Comparison of ENCODE assay signal across 8 cellular contexts in the genomic region with DNA sequence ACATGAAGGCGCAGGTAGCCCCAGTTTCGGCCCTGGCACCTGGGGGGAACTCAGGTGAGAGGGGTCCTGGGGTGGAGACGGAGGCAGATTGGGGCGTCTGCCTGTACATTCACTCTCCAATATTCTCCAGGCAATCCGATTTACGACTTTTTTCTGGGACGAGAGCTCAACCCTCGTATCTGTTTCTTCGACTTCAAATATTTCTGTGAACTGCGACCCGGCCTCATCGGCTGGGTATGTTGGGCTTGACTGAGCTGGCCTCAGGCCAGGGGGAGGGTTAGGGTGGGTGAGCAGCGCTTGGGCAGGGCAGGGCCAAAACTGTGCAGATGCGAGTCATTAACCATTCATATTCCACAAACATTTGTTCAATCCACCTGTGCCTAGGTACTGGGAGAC. TPM values are rescaled to one million over a fixed set of nuclear protein-coding genes. Genes with fewer than 3 reads are reported as not detected.
DNase-seq lines count a peak whose midpoint lies in the region; ATAC-seq and TF ChIP-seq lines count a peak whose summit lies in the region.

No MANE protein-coding gene starts in this region.

- H3K27ac ChIP-seq in WERI-Rb-1 (peak overlapping the region; percentile 78), iPS-18a (ENCODE audit: low read length) (no peak overlapping the region), subcutaneous abdominal adipose tissue (ENCODE audit: low read depth, low read length) (no peak overlapping the region)

- no peak for TF ChIP-seq CTCF in WERI-Rb-1 (IDR thresholded peaks at IDR 0.05; ENCODE audit: low read depth, low read length)

- POLR2A ChIA-PET in activated CD4-positive, alpha-beta T cell treated with anti-CD3 and anti-CD28 coated beads, Interleukin-2, amount 10 ng/mL, durations not matched to agents 7 days and 5 days (lab: Charles Lee), result no interaction called here

- peak overlapping the region; percentile 88 for H3K27ac Mint-ChIP-seq in activated CD4-positive, alpha-beta T cell treated with anti-CD3 and anti-CD28 coated beads, Interleukin-2, amount 10 ng/mL, durations not matched to agents 7 days and 5 days

- H3K9ac ChIP-seq in iPS-18a (ENCODE audit: low read length) (peak overlapping the region; percentile 77), subcutaneous abdominal adipose tissue (ENCODE audit: low read length in 5 of 5) (peak overlapping the region in 2 of 5 donors; percentile 74 to 81)

- no peaks in the 10 kb centered on the region for H3K9me3 ChIP-seq in WERI-Rb-1 (ENCODE audit: severe bottlenecking)
- no peaks in the 10 kb centered on the region for H3K9me3 ChIP-seq in iPS-18a (ENCODE audit: control insufficient read depth, low read depth, low read length)
- H3K9me3 ChIP-seq in subcutaneous abdominal adipose tissue (ENCODE audit: control insufficient read depth in 5 of 5, low read length in 5 of 5), result no peaks in the 10 kb centered on the region

- DNase-seq in activated CD4-positive, alpha-beta T cell treated with anti-CD3 and anti-CD28 coated beads, Interleukin-2, amount 10 ng/mL, durations not matched to agents 7 days and 5 days, result no peak
- no peak for DNase-seq in activated CD4-positive, alpha-beta T cell treated with anti-CD3 and anti-CD28 coated beads for 1 hour
- no peak for DNase-seq in WERI-Rb-1

- H3K9me3 Mint-ChIP-seq in activated CD4-positive, alpha-beta T cell treated with anti-CD3 and anti-CD28 coated beads, Interleukin-2, amount 10 ng/mL, durations not matched to agents 7 days and 5 days, result no peaks in the 10 kb centered on the region

- CTCF ChIA-PET in activated CD4-positive, alpha-beta T cell treated with anti-CD3 and anti-CD28 coated beads, Interleukin-2, amount 10 ng/mL, durations not matched to agents 7 days and 5 days (lab: Charles Lee), result interaction anchor here (0.6 to 7.1 kb wide), 12 partner anchors 9 to 301 kb away, joined by 3 to 85 read pairs (median 4); a partner anchor contains a TSS

- H3K4me1 ChIP-seq in iPS-18a (ENCODE audit: control insufficient read depth, low read depth, low read length) (peaks cover 8% of the 10 kb centered on the region), subcutaneous abdominal adipose tissue (ENCODE audit: control insufficient read depth in 5 of 5, insufficient read depth in 5 of 5, low read length in 5 of 5) (peaks cover 4 to 67% (median 49%) of the 10 kb centered on the region in 5 donors)

- no peaks in the 10 kb centered on the region for H3K27me3 Mint-ChIP-seq in activated CD4-positive, alpha-beta T cell treated with anti-CD3 and anti-CD28 coated beads, Interleukin-2, amount 10 ng/mL, durations not matched to agents 7 days and 5 days

- ATAC-seq in GM18511 (IDR thresholded peaks at IDR 0.05; ENCODE audit: unreplicated experiment), result no peak
- no peak for ATAC-seq in GM19351 (IDR thresholded peaks at IDR 0.05; ENCODE audit: unreplicated experiment)
- ATAC-seq in HG03139 (IDR thresholded peaks at IDR 0.05; ENCODE audit: unreplicated experiment), result no peak

- H3K4me3 ChIP-seq in WERI-Rb-1 (ENCODE audit: low read depth, low read length), result peak overlapping the region; percentile 65
- peak overlapping the region; percentile 85 for H3K4me3 ChIP-seq in iPS-18a (ENCODE audit: low read length)
- peak overlapping the region in 3 of 5 donors; percentile 58 to 74 (median 71) for H3K4me3 ChIP-seq in subcutaneous abdominal adipose tissue (ENCODE audit: low read depth in 1 of 5, low read length in 5 of 5)

- peaks cover 8% of the 10 kb centered on the region for H3K36me3 Mint-ChIP-seq in activated CD4-positive, alpha-beta T cell treated with anti-CD3 and anti-CD28 coated beads, Interleukin-2, amount 10 ng/mL, durations not matched to agents 7 days and 5 days (ENCODE audit: low read depth)

- H3K36me3 ChIP-seq in WERI-Rb-1 (peaks cover 24% of the 10 kb centered on the region), iPS-18a (ENCODE audit: control insufficient read depth, low read depth, low read length) (no peaks in the 10 kb centered on the region), subcutaneous abdominal adipose tissue (ENCODE audit: control insufficient read depth in 5 of 5, insufficient read depth in 5 of 5, low read length in 5 of 5) (peaks cover 0 to 37% (median 32%) of the 10 kb centered on the region in 5 donors)

- peak overlapping the region; percentile 86 for H3K4me3 Mint-ChIP-seq in activated CD4-positive, alpha-beta T cell treated with anti-CD3 and anti-CD28 coated beads, Interleukin-2, amount 10 ng/mL, durations not matched to agents 7 days and 5 days

- peaks cover 56% of the 10 kb centered on the region for H3K4me1 Mint-ChIP-seq in activated CD4-positive, alpha-beta T cell treated with anti-CD3 and anti-CD28 coated beads, Interleukin-2, amount 10 ng/mL, durations not matched to agents 7 days and 5 days

- no peaks in the 10 kb centered on the region for H3K27me3 ChIP-seq in WERI-Rb-1 (ENCODE audit: insufficient read depth, low read depth, severe bottlenecking)
- H3K27me3 ChIP-seq in iPS-18a (ENCODE audit: control insufficient read depth, insufficient read depth, low read length), result no peaks in the 10 kb centered on the region
- H3K27me3 ChIP-seq in subcutaneous abdominal adipose tissue (ENCODE audit: control insufficient read depth in 5 of 5, insufficient read depth in 4 of 5, low read length in 5 of 5), result no peaks in the 10 kb centered on the region

RNA-seq across cellular contexts. Expression of a gene that starts 1.7 kb away (rescaled TPM):
- total RNA-seq in activated CD4-positive, alpha-beta T cell treated with anti-CD3 and anti-CD28 coated beads, Interleukin-2, amount 10 ng/mL, durations not matched to agents 7 days and 5 days, result 10 to 100 TPM; 26.1 to 27.7 TPM

RNA-seq across cellular contexts. Expression of a gene that starts 4.1 kb away (rescaled TPM):
- 1 to 10 TPM; 8.6 to 9.9 TPM for total RNA-seq in activated CD4-positive, alpha-beta T cell treated with anti-CD3 and anti-CD28 coated beads, Interleukin-2, amount 10 ng/mL, durations not matched to agents 7 days and 5 days

RNA-seq across cellular contexts. Expression of a gene that starts 8.6 kb away (rescaled TPM):
- 1,000 to 10,000 TPM; 1,051 to 1,116 TPM for total RNA-seq in activated CD4-positive, alpha-beta T cell treated with anti-CD3 and anti-CD28 coated beads, Interleukin-2, amount 10 ng/mL, durations not matched to agents 7 days and 5 days

RNA-seq across cellular contexts. Expression of a gene that starts 8.8 kb away (rescaled TPM):
- 10 to 100 TPM; 49.5 to 55.4 TPM for total RNA-seq in activated CD4-positive, alpha-beta T cell treated with anti-CD3 and anti-CD28 coated beads, Interleukin-2, amount 10 ng/mL, durations not matched to agents 7 days and 5 days

RNA-seq across cellular contexts. Expression of a gene that starts 17.3 kb away (rescaled TPM):
- total RNA-seq in activated CD4-positive, alpha-beta T cell treated with anti-CD3 and anti-CD28 coated beads, Interleukin-2, amount 10 ng/mL, durations not matched to agents 7 days and 5 days, result 100 to 1,000 TPM; 146 to 148 TPM
